In the genomic region with DNA sequence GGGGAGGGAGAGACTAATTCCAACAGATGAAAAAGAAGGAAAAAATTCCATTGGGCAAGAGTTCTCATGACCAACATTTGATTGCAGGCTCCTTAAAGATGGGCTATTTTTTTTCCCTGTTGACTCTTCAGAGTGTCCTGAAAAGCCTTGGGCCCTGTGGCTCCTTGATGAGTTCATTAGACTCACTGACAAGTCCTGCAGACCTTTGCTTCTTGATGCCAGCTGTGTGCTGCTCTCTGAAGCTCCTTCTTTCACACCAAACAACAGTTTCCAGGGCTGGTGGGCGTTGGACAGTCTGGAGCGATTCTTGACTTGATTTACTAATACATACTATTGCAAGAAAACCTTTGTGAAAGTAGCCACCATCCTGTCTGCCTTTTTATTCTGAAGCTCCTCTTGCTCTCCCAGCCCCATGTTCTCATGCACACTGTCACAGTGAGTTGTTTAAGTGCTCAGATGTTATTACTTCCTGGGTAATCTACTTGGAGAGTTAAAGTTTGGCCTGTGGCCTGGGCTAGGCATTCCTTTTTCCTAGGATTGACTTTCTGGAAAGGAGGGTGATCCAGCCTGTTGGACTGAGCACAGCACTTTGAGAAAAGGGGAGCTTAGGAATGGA, we compare ENCODE assay signal across 17 cellular contexts.
A peak's percentile ranks its signal among the peaks of the same experiment; 100 is the strongest.
DNase-seq lines count a peak whose midpoint lies in the region; ATAC-seq, FAIRE-seq and TF ChIP-seq lines count a peak whose summit lies in the region.
"Had no signal": no experiment of that assay in that cellular context is flagged by ENCODE, and none has a peak within 500 bp of the region (broad histone marks: within the 10 kb centered on the region; RNA-seq: fewer than 3 reads in every experiment).

No MANE protein-coding gene starts in this region.

- peak overlapping the region; percentile 63 for H3K9ac ChIP-seq in Loucy (ENCODE audit: low read depth, low read length, poor library complexity, severe bottlenecking)
- no peak overlapping the region for H3K9ac ChIP-seq in H1 (replicated peaks in 1 of 4; ENCODE audit: extremely low read depth in 1 of 4, low read depth in 3 of 4, low read length in 3 of 4)

- H3K36me3 ChIP-seq in Loucy (ENCODE audit: insufficient read depth, low read length) (peaks cover 33% of the 10 kb centered on the region), H1 (ENCODE audit: control insufficient read depth in 2 of 4, insufficient read depth in 4 of 4, low read length in 3 of 4) (no peaks in the 10 kb centered on the region), aorta (ENCODE audit: control insufficient read depth in 1 of 2, insufficient read depth in 2 of 2, low read length in 1 of 2) (no peaks in the 10 kb centered on the region)
- H3K36me3 ChIP-seq: BE2C, vagina had no signal

- TF ChIP-seq CTCF in Loucy (conservative IDR thresholded peaks at IDR 0.05; ENCODE audit: low read length) (no peak), H1 (IDR thresholded peaks at IDR 0.05; ENCODE audit: control extremely low read depth in 1 of 3, insufficient read depth in 1 of 3, low read depth in 1 of 3, low read length in 3 of 3) (no peak)

- H4K5ac ChIP-seq in H1 (ENCODE audit: insufficient read length, low read depth, low read length) = no peak overlapping the region

- WGBS in H1 (ENCODE audit: extremely low coverage in 1 of 2, insufficient coverage in 1 of 2, insufficient read length in 1 of 2, insufficient replicate concordance in 2 of 2, low coverage in 1 of 2, low lambda C conversion rate in 2 of 2, missing lambda C conversion rate in 1 of 2), 2 experiments = 97% methylated on average over 2 of the region's 2 CpGs; no CpG with 5 or more reads in 1 of the 2 experiments
- 73 to 98% methylated on average over 2 of the region's 2 CpGs for WGBS in aorta, 2 donors

- no peaks in the 10 kb centered on the region for H3K9me3 Mint-ChIP-seq in stimulated activated naive B cell treated with anti-CD40 and anti-IgM and Interleukin-4, amounts not matched to agents 10 μg/mL and 1 μg/mL and 100 μg/mL, for 72 hours
- H3K9me3 Mint-ChIP-seq: natural killer cell had no signal

- peaks cover 2% of the 10 kb centered on the region in 2 donors for H3K36me3 Mint-ChIP-seq in stimulated activated naive B cell treated with anti-CD40 and anti-IgM and Interleukin-4, amounts not matched to agents 10 μg/mL and 1 μg/mL and 100 μg/mL, for 72 hours
- H3K36me3 Mint-ChIP-seq: natural killer cell had no signal

- H3K27ac ChIP-seq in H1 (ENCODE audit: low read depth, low read length) (no peak overlapping the region), aorta (ENCODE audit: low read depth in 1 of 2, low read length in 2 of 2) (no peak overlapping the region)
- H3K27ac ChIP-seq: PC-9, vagina had no signal

- H3K4me3 ChIP-seq in Loucy (ENCODE audit: low read length, poor library complexity, severe bottlenecking) = peak overlapping the region; percentile 48
- no peak overlapping the region for H3K4me3 ChIP-seq in H1 (ENCODE audit: extremely low read depth in 1 of 4, insufficient read depth in 2 of 4, low read depth in 3 of 4, low read length in 4 of 4)
- H3K4me3 ChIP-seq in aorta (ENCODE audit: low read length in 2 of 2) = no peak overlapping the region
- H3K4me3 ChIP-seq: PC-9, vagina had no signal

- no peak overlapping the region for H3K14ac ChIP-seq in H1 (ENCODE audit: insufficient read length)

- H4K20me1 ChIP-seq in Loucy (ENCODE audit: insufficient read depth, low read length, poor library complexity, severe bottlenecking) = peaks cover 81% of the 10 kb centered on the region
- no peaks in the 10 kb centered on the region for H4K20me1 ChIP-seq in H1 (replicated peaks in 1 of 2; ENCODE audit: control insufficient read depth in 1 of 2, insufficient read depth in 2 of 2, low read length in 2 of 2)

- H3K27me3 ChIP-seq in Loucy (ENCODE audit: insufficient read depth, low read length, poor library complexity, severe bottlenecking) (no peaks in the 10 kb centered on the region), H1 (replicated peaks in 1 of 4; ENCODE audit: control insufficient read depth in 3 of 4, extremely low read depth in 1 of 4, insufficient read depth in 3 of 4, low read length in 3 of 4) (no peaks in the 10 kb centered on the region), aorta (ENCODE audit: control insufficient read depth in 1 of 2, insufficient read depth in 2 of 2, low read length in 1 of 2) (no peaks in the 10 kb centered on the region)
- H3K27me3 ChIP-seq: BE2C, vagina had no signal

- H3K23me2 ChIP-seq in H1 (ENCODE audit: low read depth, low read length) = no peaks in the 10 kb centered on the region

- H3K27ac Mint-ChIP-seq in stimulated activated naive B cell treated with anti-CD40 and anti-IgM and Interleukin-4, amounts not matched to agents 10 μg/mL and 1 μg/mL and 100 μg/mL, for 72 hours = peak overlapping the region; percentile 89
- H3K27ac Mint-ChIP-seq: natural killer cell had no signal

- peaks cover 99% of the 10 kb centered on the region for H3K79me2 ChIP-seq in Loucy (ENCODE audit: insufficient read depth, low read length)
- no peaks in the 10 kb centered on the region for H3K79me2 ChIP-seq in H1 (ENCODE audit: control insufficient read depth in 1 of 2, insufficient read depth in 2 of 2, low read length in 2 of 2)

- POLR2A ChIA-PET in H1 (lab: Charles Lee; ENCODE audit: partially characterized antibody) = interaction anchor here (1.2 kb wide), 1 partner anchor 248 kb away, joined by 3 read pairs; no protein-coding TSS in a partner anchor

- no peak overlapping the region for H4K8ac ChIP-seq in H1 (ENCODE audit: extremely low read depth, insufficient read depth, low read length)

- no peak overlapping the region for H2BK12ac ChIP-seq in H1 (ENCODE audit: low read depth, low read length)

- H2AFZ ChIP-seq in Loucy (ENCODE audit: low read length) = no peak overlapping the region
- H2AFZ ChIP-seq in H1 (ENCODE audit: low read length) = 0 out of 2 replicates have a peak overlapping the region, but pooled peaks have one; percentile 71
- H2AFZ ChIP-seq: PC-9 had no signal

- no peak overlapping the region for H3K18ac ChIP-seq in H1 (ENCODE audit: extremely low read depth, low read length)

- H2AK5ac ChIP-seq in H1 (ENCODE audit: low read depth, low read length) = no peak overlapping the region

- H3K4me3 Mint-ChIP-seq in stimulated activated naive B cell treated with anti-CD40 and anti-IgM and Interleukin-4, amounts not matched to agents 10 μg/mL and 1 μg/mL and 100 μg/mL, for 72 hours = peak overlapping the region; percentile 36 to 54
- H3K4me3 Mint-ChIP-seq: natural killer cell had no signal

- intact Hi-C loops in aorta (cut with DNase I) = loop anchor here in 1 of 2 donors (5.0 kb wide), 1 partner anchor 251 kb away; a partner anchor contains a TSS

- peak overlapping the region; percentile 62 for H3K4me2 ChIP-seq in Loucy (ENCODE audit: low read depth, low read length, poor library complexity, severe bottlenecking)
- H3K4me2 ChIP-seq in H1 (ENCODE audit: insufficient read depth in 1 of 2, low read depth in 2 of 2, low read length in 2 of 2) = no peak overlapping the region
- H3K4me2 ChIP-seq: PC-9 had no signal

- peaks cover 0 to 39% of the 10 kb centered on the region in 2 donors for H3K4me1 Mint-ChIP-seq in stimulated activated naive B cell treated with anti-CD40 and anti-IgM and Interleukin-4, amounts not matched to agents 10 μg/mL and 1 μg/mL and 100 μg/mL, for 72 hours

- TF ChIP-seq POLR2A in GM12891 (IDR thresholded peaks at IDR 0.05; ENCODE audit: low read depth, low read length) (no peak), H1 (IDR thresholded peaks at IDR 0.05; ENCODE audit: control extremely low read depth in 1 of 2, low read depth in 2 of 2, low read length in 2 of 2) (no peak)

- H3K56ac ChIP-seq in H1 (replicated peaks; ENCODE audit: insufficient read length, low read depth, low read length) = no peak overlapping the region

- no peak overlapping the region for H2BK15ac ChIP-seq in H1 (ENCODE audit: low read length)

- H3F3A ChIP-seq in Loucy (ENCODE audit: low read depth) = no peaks in the 10 kb centered on the region

- H3K79me1 ChIP-seq in H1 (ENCODE audit: low read depth, low read length) = no peaks in the 10 kb centered on the region

- no peaks in the 10 kb centered on the region for H3K9me3 ChIP-seq in Loucy (ENCODE audit: insufficient read depth, low read depth, low read length)
- H3K9me3 ChIP-seq in H1 (ENCODE audit: insufficient read depth in 2 of 2, low read depth in 1 of 2, low read length in 1 of 2) = no peaks in the 10 kb centered on the region
- no peaks in the 10 kb centered on the region for H3K9me3 ChIP-seq in aorta (ENCODE audit: control insufficient read depth, low read length)
- H3K9me3 ChIP-seq: BE2C, vagina had no signal

- H3K23ac ChIP-seq in H1 (ENCODE audit: insufficient read length) = no peak overlapping the region

- no peak overlapping the region for H4K91ac ChIP-seq in H1 (replicated peaks; ENCODE audit: insufficient read length, low read length)

- no peaks in the 10 kb centered on the region for H3K27me3 Mint-ChIP-seq in stimulated activated naive B cell treated with anti-CD40 and anti-IgM and Interleukin-4, amounts not matched to agents 10 μg/mL and 1 μg/mL and 100 μg/mL, for 72 hours

- no peak for ATAC-seq in stimulated activated naive B cell treated with anti-CD40 and anti-IgM and Interleukin-4, amounts not matched to agents 10 μg/mL and 1 μg/mL and 100 μg/mL, for 72 hours (replicated peaks)
- ATAC-seq in aorta (ENCODE audit: low FRiP score) = no peak

- CTCF ChIA-PET in H1 (lab: Charles Lee; ENCODE audit: partially characterized antibody) = interaction anchor here (0.7 to 2.4 kb wide), 24 partner anchors 9 to 278 kb away, joined by 3 to 11 read pairs (median 4); no protein-coding TSS in a partner anchor

- peaks cover 63% of the 10 kb centered on the region for H3K4me1 ChIP-seq in Loucy (ENCODE audit: insufficient read depth, low read length, poor library complexity, severe bottlenecking)
- H3K4me1 ChIP-seq in H1 (replicated peaks in 1 of 4; ENCODE audit: control insufficient read depth in 3 of 4, insufficient read depth in 4 of 4, low read length in 3 of 4) = no peaks in the 10 kb centered on the region; a peak in 1 of 7 replicates
- peaks cover 2 to 3% of the 10 kb centered on the region in 2 donors for H3K4me1 ChIP-seq in aorta (ENCODE audit: control insufficient read depth in 1 of 2, insufficient read depth in 2 of 2, low read length in 2 of 2)

- DNase-seq in GM12891 (ENCODE audit: insufficient read length, low spot score) = no peak
- DNase-seq in H1 (ENCODE audit: low read depth in 1 of 2, low spot score in 2 of 2) = no peak
- no peak for DNase-seq in stimulated activated naive B cell treated with anti-CD40 and anti-IgM and Interleukin-4, amounts not matched to agents 10 μg/mL and 1 μg/mL and 100 μg/mL, for 72 hours
- DNase-seq in activated CD8-positive, alpha-beta memory T cell treated with anti-CD3 and anti-CD28 coated beads, Interleukin-2, amount 50 U/mL, for 4 hours = no peak
- no peak for DNase-seq in CD1c-positive myeloid dendritic cell (ENCODE audit: extremely low spot score)
- DNase-seq in aorta = no peak
- DNase-seq: activated CD4-positive, alpha-beta T cell treated with anti-CD3 and anti-CD28 coated beads for 1 hour; effector memory CD4-positive, alpha-beta T cell; mammary epithelial cell; natural killer cell; PC-9; stimulated activated CD4-positive, alpha-beta T cell treated with anti-CD3 and anti-CD28 coated beads, Interleukin-2, amount 100 ng/mL, for 48 hours; T-helper 9 cell had no signal

- FAIRE-seq in GM12891 (lab: Jason Lieb, UNC) (peak; percentile 65), H1 (lab: Jason Lieb, UNC) (no peak)
- FAIRE-seq: bronchial epithelial cell had no signal

- no peak for TF ChIP-seq EP300 in H1 (IDR thresholded peaks at IDR 0.05; ENCODE audit: borderline replicate concordance in 1 of 2, low read depth in 2 of 2, low read length in 2 of 2)

- H3K4ac ChIP-seq in H1 (replicated peaks; ENCODE audit: insufficient read length, low read depth, low read length) = no peak overlapping the region

- no peaks in the 10 kb centered on the region for H3K9me2 ChIP-seq in Loucy (replicated peaks; ENCODE audit: low read depth, low read length)

- H2BK5ac ChIP-seq in H1 (ENCODE audit: low read depth, low read length) = no peak overlapping the region

- no peak for TF ChIP-seq RAD21 in H1 (IDR thresholded peaks at IDR 0.05 in 1 of 2, conservative IDR thresholded peaks at IDR 0.05 in 1 of 2; ENCODE audit: low read depth in 2 of 2, low read length in 2 of 2)

- H2BK20ac ChIP-seq in H1 (ENCODE audit: low read length) = no peak overlapping the region

- no peak overlapping the region for H2BK120ac ChIP-seq in H1 (replicated peaks; ENCODE audit: low read depth, low read length)
